ENCODE assay signal across 8 cellular contexts in genomic region chrX:129931411-129932136, GRCh38.
DNase-seq lines count a peak whose midpoint lies in the region; ATAC-seq lines count a peak whose summit lies in the region.

No MANE protein-coding gene starts in this region.

- ATAC-seq in HG02870 (IDR thresholded peaks at IDR 0.05; ENCODE audit: unreplicated experiment): peak; percentile 81

- peak overlapping the region; percentile 88 for H3K27ac ChIP-seq in cingulate gyrus (ENCODE audit: low read depth, low read length)

- DNase-seq in SIG-M5 treated with dmso at 0.1 percent for 504 hours (lab: John Stamatoyannopoulos, UW; ENCODE audit: unreplicated experiment) (peak; percentile 52), SIG-M5 (lab: John Stamatoyannopoulos, UW) (no peak), NCI-H146 treated with DMSO at 0.1 percent for 48 hours (lab: John Stamatoyannopoulos, UW; ENCODE audit: unreplicated experiment) (peak; percentile 36), kidney tubule cell (ENCODE audit: low spot score) (peak; percentile 74)
- peak in 3 of 4 experiments; percentile 3 to 37 (median 23) for DNase-seq in activated CD4-positive, CD25-positive, alpha-beta regulatory T cell (lab: John Stamatoyannopoulos, UW)
- peak; percentile 5 to 7 for DNase-seq in stimulated activated CD4-positive, alpha-beta T cell treated with anti-CD3 and anti-CD28 coated beads, Interleukin-15, amount 100 ng/mL, for 1 hour (ENCODE audit: low read depth in 1 of 2, low spot score in 1 of 2)
